11 cellular contexts compared by ENCODE assay signal in the genomic region with DNA sequence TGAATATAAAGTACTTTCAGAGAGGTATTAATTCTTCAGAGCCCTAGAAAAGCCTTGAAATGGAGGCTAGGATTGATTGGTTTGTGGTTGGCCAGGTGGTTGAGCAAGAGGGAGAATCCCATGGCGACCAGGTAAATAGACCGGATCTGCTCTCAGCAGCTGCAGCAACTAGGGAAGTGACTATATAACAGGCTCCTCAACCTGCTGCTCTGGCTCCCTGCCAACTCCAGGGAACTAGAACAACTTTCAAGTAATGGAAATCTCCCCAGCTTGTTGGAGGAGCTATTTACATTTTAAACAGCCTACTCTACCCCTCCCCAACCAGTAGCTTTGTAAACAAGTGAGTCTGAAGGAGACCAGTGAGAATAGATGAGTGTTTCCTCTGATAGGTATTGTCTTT.
DNase-seq lines count a peak whose midpoint lies in the region; ATAC-seq and TF ChIP-seq lines count a peak whose summit lies in the region.
"Had no signal": no experiment of that assay in that cellular context is flagged by ENCODE, and none has a peak within 500 bp of the region (broad histone marks: within the 10 kb centered on the region; RNA-seq: fewer than 3 reads in every experiment).

No MANE protein-coding gene starts in this region.

- in situ Hi-C loops in KBM-7 (cut with MboI; ENCODE audit: low pct_unique_long_range_greater_than_20kb, low sequenced_read_pairs): no loop called here
- in situ Hi-C loops in GM23248 (cut with MboI): no loop called here

- no peaks in the 10 kb centered on the region for H3K79me2 ChIP-seq in GM23248 (ENCODE audit: insufficient read depth)

- no peaks in the 10 kb centered on the region for H3K9me2 ChIP-seq in GM23248 (ENCODE audit: insufficient read depth)

- H2AFZ ChIP-seq in GM23248: no peak overlapping the region

- no peaks in the 10 kb centered on the region for H3F3A ChIP-seq in GM23248 (ENCODE audit: insufficient read depth)

- TF ChIP-seq CTCF in foreskin keratinocyte (conservative IDR thresholded peaks at IDR 0.05) (no peak), prostate gland (IDR thresholded peaks at IDR 0.05) (no peak)

- peak; percentile 5 for DNase-seq in Ammon's horn (ENCODE audit: low spot score)
- DNase-seq in KBM-7: peak; percentile 8
- DNase-seq in NCI-H510A treated with DMSO at 0.1 percent for 48 hours (lab: John Stamatoyannopoulos, UW): peak; percentile 88
- DNase-seq in foreskin keratinocyte: peak in 1 of 2 donors; percentile 19
- DNase-seq in prostate gland (ENCODE audit: low spot score): no peak
- no peak for DNase-seq in GM23248
- DNase-seq: activated CD4-positive, alpha-beta T cell treated with anti-CD3 and anti-CD28 coated beads, Interleukin-2, amount 10 ng/mL, durations not matched to agents 7 days and 5 days; activated naive CD4-positive, alpha-beta T cell treated with anti-CD3 and anti-CD28 coated beads for 36 hours had no signal

- H3K4me3 ChIP-seq in prostate gland (no peak overlapping the region), GM23248 (no peak overlapping the region)
- H3K4me3 ChIP-seq: coronary artery had no signal

- no peaks in the 10 kb centered on the region for H4K20me1 ChIP-seq in GM23248 (ENCODE audit: insufficient read depth)

- no peak for TF ChIP-seq POLR2A in prostate gland (IDR thresholded peaks at IDR 0.05)

- H3K27me3 ChIP-seq in foreskin keratinocyte (no peaks in the 10 kb centered on the region), prostate gland (replicated peaks; ENCODE audit: insufficient read depth) (no peaks in the 10 kb centered on the region), GM23248 (replicated peaks; ENCODE audit: insufficient read depth) (no peaks in the 10 kb centered on the region)

- H3K9me3 ChIP-seq in prostate gland (no peaks in the 10 kb centered on the region), GM23248 (ENCODE audit: low read depth) (no peaks in the 10 kb centered on the region)

- intact Hi-C loops in prostate gland (cut with DNase I): no loop called here

- no peaks in the 10 kb centered on the region for H3K36me3 ChIP-seq in prostate gland
- no peaks in the 10 kb centered on the region for H3K36me3 ChIP-seq in GM23248 (ENCODE audit: low read depth)

- 2% methylated on average over 2 of the region's 2 CpGs for WGBS in prostate gland
- WGBS in GM23248 (ENCODE audit: low coverage in 1 of 2, low lambda C conversion rate in 2 of 2, missing lambda C conversion rate in 2 of 2), 2 experiments: 0 to 3% methylated on average over 2 of the region's 2 CpGs

- H3K27ac ChIP-seq in foreskin keratinocyte: no peak overlapping the region
- no peak overlapping the region for H3K27ac ChIP-seq in prostate gland
- H3K27ac ChIP-seq in GM23248: no peak overlapping the region
- H3K27ac ChIP-seq: coronary artery had no signal

- no peaks in the 10 kb centered on the region for H3K4me1 ChIP-seq in foreskin keratinocyte
- no peaks in the 10 kb centered on the region for H3K4me1 ChIP-seq in prostate gland (replicated peaks)
- no peaks in the 10 kb centered on the region for H3K4me1 ChIP-seq in GM23248 (ENCODE audit: insufficient read depth)

- H3K4me2 ChIP-seq in GM23248 (ENCODE audit: unreplicated experiment): no peak overlapping the region

- ATAC-seq in foreskin keratinocyte: peak; percentile 28
- ATAC-seq in HG03565 (IDR thresholded peaks at IDR 0.05; ENCODE audit: unreplicated experiment): no peak
- no peak for ATAC-seq in HG02981 (IDR thresholded peaks at IDR 0.05; ENCODE audit: unreplicated experiment)

- no peak overlapping the region for H3K9ac ChIP-seq in GM23248

Comparison
In these comparisons a context has a peak if more than half of its experiments do, and no peak if none do; other contexts are left out.
1. DNase-seq: peak in Ammon's horn (single experiment), KBM-7 (single experiment) and NCI-H510A treated with DMSO at 0.1 percent for 48 hours (single experiment); none in prostate gland (single experiment) and GM23248 (single experiment).